ENCODE assay signal across 1 cellular context in genomic region chr2:113685471-113685870, GRCh38.
TF ChIP-seq lines count a peak whose summit lies in the region.

No MANE protein-coding gene starts in this region.

TF ChIP-seq in IMR-90, 13 proteins besides CTCF, POLR2A, EP300 and RAD21 (continued from another document):
- TF ChIP-seq CEBPB (IDR thresholded peaks at IDR 0.05; ENCODE audit: low read depth, low read length) (no peak), SMC3 (IDR thresholded peaks at IDR 0.05; ENCODE audit: low read depth, low read length) (no peak)
